31 cellular contexts compared by ENCODE assay signal in genomic region chr9:98415782-98416181, GRCh38.
"Had no signal": no experiment of that assay in that cellular context is flagged by ENCODE, and none has a peak within 500 bp of the region (broad histone marks: within the 10 kb centered on the region; RNA-seq: fewer than 3 reads in every experiment).

No MANE protein-coding gene starts in this region.

- H3K4me3 ChIP-seq: Peyer's patch, SJSA1 had no signal

- H3K9me3 ChIP-seq: Peyer's patch, SJSA1, SK-N-SH had no signal

- H3K27me3 ChIP-seq: Peyer's patch, SJSA1 had no signal

- H3K36me3 Mint-ChIP-seq: activated naive CD4-positive, alpha-beta T cell treated with anti-CD3 and anti-CD28 coated beads, Interleukin-2, amount 50 U/mL, for 24 hours; activated naive CD8-positive, alpha-beta T cell treated with anti-CD3 and anti-CD28 coated beads, Interleukin-2, amount 10 ng/mL, durations not matched to agents 7 days and 5 days; T-cell had no signal

- H3K4me3 Mint-ChIP-seq: activated CD4-positive, alpha-beta T cell treated with anti-CD3 and anti-CD28 coated beads, Interleukin-2, amount 10 ng/mL, durations not matched to agents 24 days and 14 days; activated CD8-positive, alpha-beta T cell treated with anti-CD3 and anti-CD28 coated beads for 36 hours; activated naive CD4-positive, alpha-beta T cell treated with anti-CD3 and anti-CD28 coated beads, Interleukin-2, amount 50 U/mL, for 24 hours; activated naive CD8-positive, alpha-beta T cell treated with anti-CD3 and anti-CD28 coated beads, Interleukin-2, amount 10 ng/mL, durations not matched to agents 7 days and 5 days; activated T-cell treated with anti-CD3 and anti-CD28 coated beads, Interleukin-2, amount 50 U/mL, for 72 hours; activated T-helper 17 cell treated with anti-CD3 and anti-CD28 coated beads, Interleukin-2, amount 50 U/mL, for 72 hours; brain; T-cell; T-helper 17 cell had no signal

- ATAC-seq: activated CD8-positive, alpha-beta T cell treated with anti-CD3 and anti-CD28 coated beads for 36 hours; activated T-cell treated with anti-CD3 and anti-CD28 coated beads, Interleukin-2, amount 50 U/mL, for 72 hours; activated T-helper 17 cell treated with anti-CD3 and anti-CD28 coated beads, Interleukin-2, amount 50 U/mL, for 72 hours; PC-3; T-cell; T-helper 17 cell had no signal

- H3K4me1 ChIP-seq: Peyer's patch, SJSA1 had no signal

- H3K27ac ChIP-seq: Peyer's patch, SJSA1, WERI-Rb-1 had no signal

- H3K27ac Mint-ChIP-seq: activated CD4-positive, alpha-beta T cell treated with anti-CD3 and anti-CD28 coated beads, Interleukin-2, amount 10 ng/mL, durations not matched to agents 24 days and 14 days; activated CD8-positive, alpha-beta T cell treated with anti-CD3 and anti-CD28 coated beads for 36 hours; activated naive CD4-positive, alpha-beta T cell treated with anti-CD3 and anti-CD28 coated beads, Interleukin-2, amount 50 U/mL, for 24 hours; activated naive CD8-positive, alpha-beta T cell treated with anti-CD3 and anti-CD28 coated beads, Interleukin-2, amount 10 ng/mL, durations not matched to agents 7 days and 5 days; activated T-cell treated with anti-CD3 and anti-CD28 coated beads, Interleukin-2, amount 50 U/mL, for 72 hours; activated T-helper 17 cell treated with anti-CD3 and anti-CD28 coated beads, Interleukin-2, amount 50 U/mL, for 72 hours; brain; T-cell; T-helper 17 cell had no signal

- H3K4me1 Mint-ChIP-seq: activated CD4-positive, alpha-beta T cell treated with anti-CD3 and anti-CD28 coated beads, Interleukin-2, amount 10 ng/mL, durations not matched to agents 24 days and 14 days; activated naive CD4-positive, alpha-beta T cell treated with anti-CD3 and anti-CD28 coated beads, Interleukin-2, amount 50 U/mL, for 24 hours; activated T-helper 17 cell treated with anti-CD3 and anti-CD28 coated beads, Interleukin-2, amount 50 U/mL, for 72 hours; T-cell; T-helper 17 cell had no signal

- H3K27me3 Mint-ChIP-seq: activated CD4-positive, alpha-beta T cell treated with anti-CD3 and anti-CD28 coated beads, Interleukin-2, amount 10 ng/mL, durations not matched to agents 24 days and 14 days had no signal

- H3K4me2 ChIP-seq: SK-N-SH had no signal

- H3K9ac ChIP-seq: SK-N-SH had no signal

- DNase-seq: activated CD4-positive, alpha-beta T cell treated with anti-CD3 and anti-CD28 coated beads, Interleukin-2, amount 10 ng/mL, durations not matched to agents 24 days and 14 days; activated CD4-positive, alpha-beta T cell treated with anti-CD3 and anti-CD28 coated beads, Interleukin-2, amount 50 U/mL, for 4 hours; activated CD8-positive, alpha-beta T cell treated with anti-CD3 and anti-CD28 coated beads for 36 hours; activated effector memory CD4-positive, alpha-beta T cell treated with anti-CD3 and anti-CD28 coated beads, Interleukin-2, amount 50 U/mL, for 16 hours; activated naive CD4-positive, alpha-beta T cell; activated naive CD8-positive, alpha-beta T cell treated with anti-CD3 and anti-CD28 coated beads, Interleukin-2, amount 10 ng/mL, durations not matched to agents 7 days and 5 days; activated T-cell treated with anti-CD3 and anti-CD28 coated beads, Interleukin-2, amount 50 U/mL, for 1 hour; activated T-cell treated with anti-CD3 and anti-CD28 coated beads, Interleukin-2, amount 50 U/mL, for 72 hours; amygdala; caudate nucleus; cerebellar nuclear complex; NCI-H1105; NCI-H1417 treated with DMSO at 0.1 percent for 48 hours; NCI-H1930; NCI-H2081 treated with DMSO at 0.1 percent for 48 hours; NCI-H226; NCI-H446 treated with DMSO at 0.1 percent for 48 hours; NCI-H524; NK-92 treated with Interleukin-12 subunit alpha and Interleukin-12 subunit beta, amount 100 ng/mL, for 24 hours; PC-3; Peyer's patch; RPMI8226; SHP77 treated with DMSO at 0.1 percent for 48 hours; SK-N-SH; T-cell; T-helper 17 cell; WERI-Rb-1 had no signal

- H3K36me3 ChIP-seq: Peyer's patch, SJSA1 had no signal

- H3K9me3 Mint-ChIP-seq: activated CD4-positive, alpha-beta T cell treated with anti-CD3 and anti-CD28 coated beads, Interleukin-2, amount 10 ng/mL, durations not matched to agents 24 days and 14 days; activated CD8-positive, alpha-beta T cell treated with anti-CD3 and anti-CD28 coated beads for 36 hours; activated naive CD4-positive, alpha-beta T cell treated with anti-CD3 and anti-CD28 coated beads, Interleukin-2, amount 50 U/mL, for 24 hours; activated naive CD8-positive, alpha-beta T cell treated with anti-CD3 and anti-CD28 coated beads, Interleukin-2, amount 10 ng/mL, durations not matched to agents 7 days and 5 days; activated T-cell treated with anti-CD3 and anti-CD28 coated beads, Interleukin-2, amount 50 U/mL, for 72 hours; activated T-helper 17 cell treated with anti-CD3 and anti-CD28 coated beads, Interleukin-2, amount 50 U/mL, for 72 hours; T-cell had no signal
